Comparison of ENCODE assay signal across 26 cellular contexts in the genomic region with DNA sequence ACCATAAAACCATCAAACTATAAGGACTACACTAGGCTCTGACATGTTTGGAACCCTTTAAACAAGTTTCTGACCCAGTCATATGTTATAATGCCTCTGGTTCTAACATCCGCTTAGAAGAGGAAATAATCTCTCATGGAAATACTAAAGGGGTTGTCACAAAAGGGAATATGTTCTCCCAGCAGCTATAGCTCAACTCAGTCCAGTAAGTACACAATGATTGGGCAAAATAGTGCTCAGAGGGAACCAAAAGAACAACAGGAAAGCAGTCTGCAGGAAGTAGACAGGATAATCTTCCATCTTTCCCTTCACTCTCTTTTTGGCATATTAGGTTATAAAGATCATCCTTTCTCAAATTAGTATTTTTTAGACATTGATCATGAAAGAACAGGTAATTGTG.
"Had no signal": no experiment of that assay in that cellular context is flagged by ENCODE, and none has a peak within 500 bp of the region (broad histone marks: within the 10 kb centered on the region; RNA-seq: fewer than 3 reads in every experiment).

No MANE protein-coding gene starts in this region.

- H3K4me3 ChIP-seq: cardiac muscle cell had no signal

- DNase-seq: activated CD4-positive, alpha-beta memory T cell treated with anti-CD3 and anti-CD28 coated beads for 36 hours; activated CD4-positive, alpha-beta T cell treated with anti-CD3 and anti-CD28 coated beads, Interleukin-2, amount 10 ng/mL, durations not matched to agents 7 days and 5 days; activated CD4-positive, CD25-positive, alpha-beta regulatory T cell; activated CD8-positive, alpha-beta memory T cell treated with anti-CD3 and anti-CD28 coated beads for 24 hours; activated gamma-delta T cell; activated naive CD4-positive, alpha-beta T cell treated with anti-CD3 and anti-CD28 coated beads for 36 hours; activated T-cell treated with anti-CD3 and anti-CD28 coated beads for 4 hours; activated T-cell treated with anti-CD3 and anti-CD28 coated beads, Interleukin-2, amount 50 U/mL, for 48 hours; amygdala; IMR-90; KG1; NCI-H1092; NCI-H1417; NCI-H2029; NCI-H345; NCI-H510A; NCI-H526 treated with DMSO at 0.1 percent for 48 hours; NK-92 treated with Interleukin-12 subunit alpha and Interleukin-12 subunit beta, amount 100 ng/mL, for 24 hours; PC-3; SHP77 treated with DMSO at 0.1 percent for 48 hours had no signal

- H3K27ac Mint-ChIP-seq: activated CD4-positive, alpha-beta memory T cell treated with anti-CD3 and anti-CD28 coated beads for 36 hours; activated CD4-positive, alpha-beta T cell treated with anti-CD3 and anti-CD28 coated beads, Interleukin-2, amount 10 ng/mL, durations not matched to agents 7 days and 5 days; activated naive CD4-positive, alpha-beta T cell treated with anti-CD3 and anti-CD28 coated beads for 36 hours; activated naive CD8-positive, alpha-beta T cell; activated T-helper 17 cell treated with anti-CD3 and anti-CD28 coated beads, Interleukin-2, amount 50 U/mL, for 72 hours; brain; T-helper 1 cell treated with Interleukin-12 subunit alpha and Interleukin-12 subunit beta and Interleukin-4 antibody, amounts not matched to agents 30 μg/mL and 1 μg/mL, for 36 hours had no signal

- H3K4me3 Mint-ChIP-seq: activated CD4-positive, alpha-beta memory T cell treated with anti-CD3 and anti-CD28 coated beads for 36 hours; activated CD4-positive, alpha-beta T cell treated with anti-CD3 and anti-CD28 coated beads, Interleukin-2, amount 10 ng/mL, durations not matched to agents 7 days and 5 days; activated naive CD4-positive, alpha-beta T cell treated with anti-CD3 and anti-CD28 coated beads for 36 hours; activated naive CD8-positive, alpha-beta T cell; activated T-helper 17 cell treated with anti-CD3 and anti-CD28 coated beads, Interleukin-2, amount 50 U/mL, for 72 hours; T-helper 1 cell treated with Interleukin-12 subunit alpha and Interleukin-12 subunit beta and Interleukin-4 antibody, amounts not matched to agents 30 μg/mL and 1 μg/mL, for 36 hours had no signal

- H3K27me3 Mint-ChIP-seq: activated CD4-positive, alpha-beta memory T cell treated with anti-CD3 and anti-CD28 coated beads for 36 hours; activated CD4-positive, alpha-beta T cell treated with anti-CD3 and anti-CD28 coated beads, Interleukin-2, amount 10 ng/mL, durations not matched to agents 7 days and 5 days; activated naive CD8-positive, alpha-beta T cell; activated T-helper 17 cell treated with anti-CD3 and anti-CD28 coated beads, Interleukin-2, amount 50 U/mL, for 72 hours had no signal

- H3K27ac ChIP-seq: cardiac muscle cell, VCaP had no signal

- H3K27me3 ChIP-seq: cardiac muscle cell had no signal

- H3K9me3 Mint-ChIP-seq: activated CD4-positive, alpha-beta memory T cell treated with anti-CD3 and anti-CD28 coated beads for 36 hours; activated CD4-positive, alpha-beta T cell treated with anti-CD3 and anti-CD28 coated beads, Interleukin-2, amount 10 ng/mL, durations not matched to agents 7 days and 5 days; activated naive CD4-positive, alpha-beta T cell treated with anti-CD3 and anti-CD28 coated beads for 36 hours; activated T-helper 17 cell treated with anti-CD3 and anti-CD28 coated beads, Interleukin-2, amount 50 U/mL, for 72 hours; brain; T-helper 1 cell treated with Interleukin-12 subunit alpha and Interleukin-12 subunit beta and Interleukin-4 antibody, amounts not matched to agents 30 μg/mL and 1 μg/mL, for 36 hours had no signal
